Comparison of ENCODE assay signal across 8 cellular contexts in genomic region chr2:182763311-182763912, GRCh38. TPM values are rescaled to one million over a fixed set of nuclear protein-coding genes. Genes with fewer than 3 reads are reported as not detected.
A peak's percentile ranks its signal among the peaks of the same experiment; 100 is the strongest.
DNase-seq lines count a peak whose midpoint lies in the region; FAIRE-seq and TF ChIP-seq lines count a peak whose summit lies in the region.

No MANE protein-coding gene starts in this region.

- DNase-seq in AG09319 (ENCODE audit: extremely low read depth, low read depth): no peak
- DNase-seq in GM19238 (ENCODE audit: insufficient read length, low spot score): peak; percentile 4
- DNase-seq in NCI-H2107 (lab: John Stamatoyannopoulos, UW): peak; percentile 14
- peak; percentile 48 for DNase-seq in bronchial epithelial cell (ENCODE audit: low read depth)
- DNase-seq in lung microvascular endothelial cell (ENCODE audit: low read depth in 2 of 2): peak; percentile 55 to 61
- no peak for DNase-seq in putamen (ENCODE audit: low spot score)
- no peak for DNase-seq in NK-92 treated with Interleukin-12 subunit alpha and Interleukin-12 subunit beta, amount 100 ng/mL, for 24 hours (lab: John Stamatoyannopoulos, UW)
- no peak for DNase-seq in activated CD4-positive, CD25-positive, alpha-beta regulatory T cell treated with anti-CD3 and anti-CD28 coated beads, Interleukin-2, amount 50 U/mL, for 72 hours

- FAIRE-seq in bronchial epithelial cell (lab: Jason Lieb, UNC): no peak

- no peaks in the 10 kb centered on the region for H3K27me3 ChIP-seq in bronchial epithelial cell (ENCODE audit: control insufficient read depth, insufficient read depth, low read length)

- H3K4me3 ChIP-seq in bronchial epithelial cell (ENCODE audit: low read depth, low read length): no peak overlapping the region

- peaks cover 7% of the 10 kb centered on the region for H3K36me3 ChIP-seq in bronchial epithelial cell (ENCODE audit: control insufficient read depth, insufficient read depth, low read length)

- TF ChIP-seq CTCF in AG09319 (IDR thresholded peaks at IDR 0.05; ENCODE audit: low read depth, low read length): peak; percentile 51
- TF ChIP-seq CTCF in bronchial epithelial cell (IDR thresholded peaks at IDR 0.05; ENCODE audit: insufficient read depth, low read length, severe bottlenecking): peak; percentile 68

RNA-seq across cellular contexts. Expression of gene DNAJC10, which starts 47.4 kb away (rescaled TPM):
- 125 and 154 TPM in 2 replicates for total RNA-seq in bronchial epithelial cell
- 44.2 and 63.3 TPM in 2 replicates for total RNA-seq in lung microvascular endothelial cell

Comparison
In these comparisons a context has a peak if more than half of its experiments do, and no peak if none do; other contexts are left out.
1. DNase-seq: peak in GM19238 (single experiment), NCI-H2107 (single experiment), bronchial epithelial cell (single experiment) and lung microvascular endothelial cell (2 of 2); none in AG09319 (single experiment), putamen (single experiment), NK-92 treated with Interleukin-12 subunit alpha and Interleukin-12 subunit beta, amount 100 ng/mL, for 24 hours (single experiment) and activated CD4-positive, CD25-positive, alpha-beta regulatory T cell treated with anti-CD3 and anti-CD28 coated beads, Interleukin-2, amount 50 U/mL, for 72 hours (single experiment).